30 cellular contexts compared by ENCODE assay signal in the genomic region with DNA sequence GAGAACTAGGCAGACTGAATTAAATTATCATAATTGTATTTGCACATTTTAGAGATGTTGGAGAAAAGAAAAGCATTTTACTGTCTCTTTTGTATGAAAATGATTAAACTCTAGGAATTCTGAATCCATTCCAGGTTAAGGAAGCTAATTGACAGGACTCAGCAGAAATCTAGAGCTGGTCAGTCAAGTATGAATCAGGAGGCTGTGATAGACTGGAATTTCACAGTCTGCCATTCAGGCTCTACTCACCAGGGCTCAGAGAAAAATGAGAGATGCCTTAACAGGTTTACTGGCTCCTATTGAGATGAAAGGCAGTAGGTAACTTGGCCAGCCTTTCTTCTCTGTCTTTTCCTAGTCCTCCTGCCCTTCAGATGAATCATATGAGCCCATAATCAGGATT.
"Had no signal": no experiment of that assay in that cellular context is flagged by ENCODE, and none has a peak within 500 bp of the region (broad histone marks: within the 10 kb centered on the region; RNA-seq: fewer than 3 reads in every experiment).

No MANE protein-coding gene starts in this region.

- ATAC-seq: heart right ventricle; left cardiac atrium; left lung; natural killer cell; sciatic nerve; stimulated activated naive CD8-positive, alpha-beta T cell treated with anti-CD3 and anti-CD28 coated beads, Interleukin-15, amount 100 ng/mL, for 72 hours; upper lobe of right lung had no signal

- H3K4me2 ChIP-seq: smooth muscle cell had no signal

- FAIRE-seq: keratinocyte had no signal

- H3K27ac ChIP-seq: colonic mucosa, esophagus squamous epithelium, heart right ventricle, left lung, ovary, right atrium auricular region, suprapubic skin, transverse colon, upper lobe of right lung, uterus had no signal

- H3K36me3 ChIP-seq: colonic mucosa, esophagus squamous epithelium, heart right ventricle, left lung, ovary, right atrium auricular region, suprapubic skin, transverse colon, upper lobe of right lung, uterus had no signal

- H3K4me1 ChIP-seq: colonic mucosa, esophagus squamous epithelium, left lung, right atrium auricular region, suprapubic skin, transverse colon, upper lobe of right lung, uterus had no signal

- H3K4me3 ChIP-seq: colonic mucosa, esophagus squamous epithelium, heart right ventricle, left lung, ovary, right atrium auricular region, smooth muscle cell, suprapubic skin, transverse colon, upper lobe of right lung, uterus had no signal

- H3K27me3 ChIP-seq: colonic mucosa, esophagus squamous epithelium, heart right ventricle, left lung, ovary, right atrium auricular region, suprapubic skin, transverse colon, upper lobe of right lung, uterus had no signal

- H3K9me3 ChIP-seq: colonic mucosa, esophagus squamous epithelium, heart right ventricle, left lung, ovary, right atrium auricular region, suprapubic skin, transverse colon, upper lobe of right lung, uterus had no signal

- DNase-seq: colonic mucosa; effector CD8-positive, alpha-beta T cell; endodermal cell; erythroblast; esophagus squamous epithelium; foreskin melanocyte; glutamatergic neuron; heart right ventricle; hippocampal formation; left cardiac atrium; left lung; mesenchymal stem cell; natural killer cell; occipital lobe; ovary; posterior cingulate gyrus; stimulated activated CD4-positive, alpha-beta T cell treated with anti-CD3 and anti-CD28 coated beads, Interleukin-12 subunit alpha, Interleukin-12 subunit beta, amount 100 ng/mL, for 4 hours; stimulated activated CD4-positive, alpha-beta T cell treated with anti-CD3 and anti-CD28 coated beads, Interleukin-1b, Interleukin-23, amount 100 ng/mL, for 48 hours; stimulated activated CD4-positive, alpha-beta T cell treated with anti-CD3 and anti-CD28 coated beads, Interleukin-4, amount 100 ng/mL, for 1 hour; stimulated activated CD8-positive, alpha-beta memory T cell treated with anti-CD3 and anti-CD28 coated beads, Interleukin-4, amount 100 ng/mL, for 48 hours; stimulated activated naive CD4-positive, alpha-beta T cell; stimulated activated naive CD8-positive, alpha-beta T cell treated with anti-CD3 and anti-CD28 coated beads, Interleukin-15, amount 100 ng/mL, for 72 hours; transverse colon; upper lobe of right lung; uterus had no signal
